In genomic region chr19:4650159-4650558, GRCh38 we compare ENCODE assay signal across 28 cellular contexts. TPM values are rescaled to one million over a fixed set of nuclear protein-coding genes. Genes with fewer than 3 reads are reported as not detected.
A peak's percentile ranks its signal among the peaks of the same experiment; 100 is the strongest.
DNase-seq lines count a peak whose midpoint lies in the region; ATAC-seq, FAIRE-seq and TF ChIP-seq lines count a peak whose summit lies in the region.
"Had no signal": no experiment of that assay in that cellular context is flagged by ENCODE, and none has a peak within 500 bp of the region (broad histone marks: within the 10 kb centered on the region; RNA-seq: fewer than 3 reads in every experiment).

No MANE protein-coding gene starts in this region.

- H3K4me3 ChIP-seq in RWPE2 (ENCODE audit: severe bottlenecking) = no peak overlapping the region
- H3K4me3 ChIP-seq in muscle layer of colon (ENCODE audit: low read depth in 1 of 2, low read length in 2 of 2) = no peak overlapping the region
- H3K4me3 ChIP-seq in HepG2 (replicated peaks in 1 of 3; ENCODE audit: insufficient read depth in 1 of 3, low read depth in 2 of 3, low read length in 3 of 3) = no peak overlapping the region
- H3K4me3 ChIP-seq: GM12878, heart left ventricle, right lobe of liver, SK-N-MC, thyroid gland had no signal

- H3K4me1 ChIP-seq in RWPE2 (ENCODE audit: insufficient read depth, poor library complexity, severe bottlenecking) = no peaks in the 10 kb centered on the region
- peaks cover 27% of the 10 kb centered on the region for H3K4me1 ChIP-seq in muscle layer of colon (ENCODE audit: insufficient read depth, low read length)
- H3K4me1 ChIP-seq in HepG2 (ENCODE audit: insufficient read depth, low read length) = peaks cover 14% of the 10 kb centered on the region
- H3K4me1 ChIP-seq: parathyroid adenoma, thyroid gland had no signal

- POLR2A ChIA-PET in HepG2 (lab: Yijun Ruan, JAX) = no interaction called here

- no peak overlapping the region for H3K4me2 ChIP-seq in HepG2 (ENCODE audit: low read depth, low read length)

- H3K27me3 Mint-ChIP-seq in activated T-cell treated with anti-CD3 and anti-CD28 coated beads, Interleukin-2, amount 50 U/mL, for 24 hours = no peaks in the 10 kb centered on the region
- no peaks in the 10 kb centered on the region for H3K27me3 Mint-ChIP-seq in stimulated activated memory B cell treated with anti-CD40 and anti-IgM and Interleukin-4, amounts not matched to agents 10 μg/mL and 1 μg/mL and 100 μg/mL, for 72 hours
- H3K27me3 Mint-ChIP-seq: CD4-positive, alpha-beta memory T cell had no signal

- WGBS in HepG2 (ENCODE audit: low lambda C conversion rate) = 96% methylated on average over 2 of the region's 2 CpGs

- peaks cover 9% of the 10 kb centered on the region for H3K79me2 ChIP-seq in HepG2 (ENCODE audit: insufficient read depth, low read length)
- H3K79me2 ChIP-seq: parathyroid adenoma had no signal

- in situ Hi-C loops in HepG2 (cut with HindIII; ENCODE audit: extremely low pct_ligation_motif_present, low pct_unique_long_range_greater_than_20kb) = no loop called here

- H3K27ac ChIP-seq in RWPE2 (ENCODE audit: poor library complexity, severe bottlenecking) (no peak overlapping the region), muscle layer of colon (ENCODE audit: low read depth, low read length) (peak overlapping the region; percentile 8), HepG2 (ENCODE audit: extremely low read length, insufficient read depth, low read length) (no peak overlapping the region)
- H3K27ac ChIP-seq: parathyroid adenoma, right lobe of liver, SK-N-MC, thyroid gland had no signal

- ATAC-seq in RWPE2 (ENCODE audit: low read depth) = 0 out of 3 replicates have a peak, but pooled peaks have one; percentile 9
- no peak for ATAC-seq in stimulated activated memory B cell treated with anti-CD40 and anti-IgM and Interleukin-4, amounts not matched to agents 10 μg/mL and 1 μg/mL and 100 μg/mL, for 72 hours
- no peak for ATAC-seq in HepG2
- ATAC-seq in GM19324 (IDR thresholded peaks at IDR 0.05; ENCODE audit: low FRiP score, unreplicated experiment) = no peak
- ATAC-seq: GM12878, heart left ventricle, left colon, natural killer cell, right lobe of liver had no signal

- H3K9me3 ChIP-seq in RWPE2 (ENCODE audit: severe bottlenecking) (no peaks in the 10 kb centered on the region), muscle layer of colon (ENCODE audit: low read length) (no peaks in the 10 kb centered on the region), HepG2 (ENCODE audit: low read length) (no peaks in the 10 kb centered on the region)
- H3K9me3 ChIP-seq: heart left ventricle, right lobe of liver, thyroid gland had no signal

- peaks cover 50% of the 10 kb centered on the region for H3K36me3 Mint-ChIP-seq in activated T-cell treated with anti-CD3 and anti-CD28 coated beads, Interleukin-2, amount 50 U/mL, for 24 hours (ENCODE audit: low read depth)
- H3K36me3 Mint-ChIP-seq in stimulated activated memory B cell treated with anti-CD40 and anti-IgM and Interleukin-4, amounts not matched to agents 10 μg/mL and 1 μg/mL and 100 μg/mL, for 72 hours = peaks cover 26% of the 10 kb centered on the region
- H3K36me3 Mint-ChIP-seq: natural killer cell had no signal

- no peak for TF ChIP-seq POLR2A in HepG2 (IDR thresholded peaks at IDR 0.05; ENCODE audit: insufficient read depth in 1 of 2, low read depth in 2 of 2, low read length in 2 of 2)

- no TSS peak for BruUV-seq in HepG2 (replicated peaks; lab: Mats Ljungman, UMichigan)

- H3K9ac ChIP-seq in muscle layer of colon (ENCODE audit: low read length) = no peak overlapping the region
- H3K9ac ChIP-seq in HepG2 (ENCODE audit: insufficient read depth, low read depth, low read length) = no peak overlapping the region
- H3K9ac ChIP-seq: parathyroid adenoma had no signal

- H3K27me3 ChIP-seq in RWPE2 (ENCODE audit: insufficient read depth, poor library complexity, severe bottlenecking) (no peaks in the 10 kb centered on the region), muscle layer of colon (ENCODE audit: control insufficient read depth in 1 of 2, insufficient read depth in 2 of 2, low read length in 2 of 2) (no peaks in the 10 kb centered on the region), HepG2 (ENCODE audit: control insufficient read depth in 1 of 2, insufficient read depth in 2 of 2, low read length in 2 of 2) (no peaks in the 10 kb centered on the region)
- H3K27me3 ChIP-seq: heart left ventricle, right lobe of liver, thyroid gland had no signal

- no peak for TF ChIP-seq CTCF in RWPE2 (IDR thresholded peaks at IDR 0.05; ENCODE audit: poor library complexity, severe bottlenecking)
- TF ChIP-seq CTCF in HepG2 (CRISPR knock-in tag; IDR thresholded peaks at IDR 0.05) = no peak

- peaks cover 9% of the 10 kb centered on the region; the same call in 1 of the 2 replicates for H4K20me1 ChIP-seq in HepG2 (ENCODE audit: insufficient read depth, low read length)

- intact Hi-C loops in HepG2 (cut with micrococcal nuclease; ENCODE audit: unreplicated experiment) = loop anchor here (5.0 kb wide), 1 partner anchor 583 kb away; the partner anchor contains the start of gene ZBTB7A

- H3K27ac Mint-ChIP-seq in activated T-cell treated with anti-CD3 and anti-CD28 coated beads, Interleukin-2, amount 50 U/mL, for 24 hours = peak overlapping the region; percentile 55
- peak overlapping the region; percentile 84 for H3K27ac Mint-ChIP-seq in stimulated activated memory B cell treated with anti-CD40 and anti-IgM and Interleukin-4, amounts not matched to agents 10 μg/mL and 1 μg/mL and 100 μg/mL, for 72 hours
- H3K27ac Mint-ChIP-seq: natural killer cell; T-helper 2 cell treated with Interferon-gamma antibody and Interleukin-4, amounts not matched to agents 5 μg/mL and 100 μg/mL, for 36 hours had no signal

- no peaks in the 10 kb centered on the region for H3K9me3 Mint-ChIP-seq in activated T-cell treated with anti-CD3 and anti-CD28 coated beads, Interleukin-2, amount 50 U/mL, for 24 hours
- no peaks in the 10 kb centered on the region for H3K9me3 Mint-ChIP-seq in stimulated activated memory B cell treated with anti-CD40 and anti-IgM and Interleukin-4, amounts not matched to agents 10 μg/mL and 1 μg/mL and 100 μg/mL, for 72 hours
- H3K9me3 Mint-ChIP-seq: CD4-positive, alpha-beta memory T cell; natural killer cell; T-helper 2 cell treated with Interferon-gamma antibody and Interleukin-4, amounts not matched to agents 5 μg/mL and 100 μg/mL, for 36 hours had no signal

- no peak for TF ChIP-seq EP300 in HepG2 (IDR thresholded peaks at IDR 0.05; ENCODE audit: low read depth in 2 of 2, low read length in 2 of 2)
- no peak for TF ChIP-seq EP300 in HepG2 (CRISPR knock-in tag; IDR thresholded peaks at IDR 0.05; ENCODE audit: borderline replicate concordance)

- FAIRE-seq in HepG2 (lab: Jason Lieb, UNC) = no peak
- FAIRE-seq: colon, GM12878 had no signal

- peaks cover 8% of the 10 kb centered on the region for H3K4me1 Mint-ChIP-seq in activated T-cell treated with anti-CD3 and anti-CD28 coated beads, Interleukin-2, amount 50 U/mL, for 24 hours (ENCODE audit: low read depth)
- peaks cover 49% of the 10 kb centered on the region for H3K4me1 Mint-ChIP-seq in stimulated activated memory B cell treated with anti-CD40 and anti-IgM and Interleukin-4, amounts not matched to agents 10 μg/mL and 1 μg/mL and 100 μg/mL, for 72 hours

- CTCF ChIA-PET in HepG2 (lab: Yijun Ruan, JAX; ENCODE audit: low intra/inter-chr PET ratio, low total read pairs) = no interaction called here

- no peak overlapping the region for H2AFZ ChIP-seq in HepG2 (ENCODE audit: low read length)
- H2AFZ ChIP-seq: parathyroid adenoma had no signal

- H3K36me3 ChIP-seq in RWPE2 (ENCODE audit: low read depth) = 0 out of 2 replicates have a peak, but pooled peaks cover 4% of the 10 kb centered on the region
- H3K36me3 ChIP-seq in muscle layer of colon (ENCODE audit: insufficient read depth, low read length) = peaks cover 24% of the 10 kb centered on the region
- peaks cover 2 to 23% of the 10 kb centered on the region in 2 experiments; a peak in 4 of 5 replicates for H3K36me3 ChIP-seq in HepG2 (replicated peaks in 1 of 2; ENCODE audit: control insufficient read depth in 1 of 2, insufficient read depth in 2 of 2, low read length in 2 of 2)
- H3K36me3 ChIP-seq: thyroid gland had no signal

- no peak for DNase-seq in activated T-cell treated with anti-CD3 and anti-CD28 coated beads, Interleukin-2, amount 50 U/mL, for 24 hours
- no peak for DNase-seq in activated T-cell treated with anti-CD3 and anti-CD28 coated beads, Interleukin-2, amount 50 U/mL, for 48 hours
- DNase-seq in RWPE2 (ENCODE audit: low spot score) (no peak), Kasumi-1 (lab: John Stamatoyannopoulos, UW) (no peak), HepG2 (ENCODE audit: low spot score) (no peak)
- DNase-seq: activated CD4-positive, alpha-beta T cell treated with anti-CD3 and anti-CD28 coated beads for 48 hours; activated CD8-positive, alpha-beta memory T cell treated with anti-CD3 and anti-CD28 coated beads for 24 hours; activated gamma-delta T cell treated with Interleukin-2 at 50 U/mL for 16 hours; activated T-cell treated with anti-CD3 and anti-CD28 coated beads, Interleukin-2, amount 50 U/mL, for 1 hour; CD4-positive, alpha-beta memory T cell; effector CD4-positive, alpha-beta T cell; heart left ventricle; left colon; natural killer cell; NCI-H1417 treated with DMSO at 0.1 percent for 48 hours; NCI-H748 treated with DMSO at 0.1 percent for 48 hours; right lobe of liver; stimulated activated CD4-positive, alpha-beta T cell treated with anti-CD3 and anti-CD28 coated beads, Interleukin-4, amount 100 ng/mL, for 4 hours; stimulated activated naive CD4-positive, alpha-beta T cell treated with Interleukin-2 at 50 U/mL for 16 hours; thyroid gland had no signal

- no peak for TF ChIP-seq RAD21 in HepG2 (CRISPR knock-in tag; IDR thresholded peaks at IDR 0.05)

- no peak overlapping the region for H3K4me3 Mint-ChIP-seq in activated T-cell treated with anti-CD3 and anti-CD28 coated beads, Interleukin-2, amount 50 U/mL, for 24 hours
- no peak overlapping the region for H3K4me3 Mint-ChIP-seq in stimulated activated memory B cell treated with anti-CD40 and anti-IgM and Interleukin-4, amounts not matched to agents 10 μg/mL and 1 μg/mL and 100 μg/mL, for 72 hours
- H3K4me3 Mint-ChIP-seq: CD4-positive, alpha-beta memory T cell; natural killer cell; T-helper 2 cell treated with Interferon-gamma antibody and Interleukin-4, amounts not matched to agents 5 μg/mL and 100 μg/mL, for 36 hours had no signal

RNA-seq across cellular contexts. Expression of gene TNFAIP8L1, which starts 10.8 kb away (rescaled TPM):
- total RNA-seq in HepG2 (2016; rRNA removed; fragmentation: Illumina TruSeq; extraction: Trizol) = 18.9 and 21.4 TPM in 2 replicates
- 5.7 and 6.2 TPM in 2 replicates for total RNA-seq in HepG2 (2016; cell fraction: cytosol; rRNA removed; fragmentation: Illumina TruSeq; extraction: Trizol; ENCODE audit: low read depth)
- total RNA-seq in HepG2 (2016; cell fraction: insoluble cytoplasmic fraction; rRNA removed; fragmentation: Illumina TruSeq; extraction: Trizol) = 15.8 and 20.8 TPM in 2 replicates
- total RNA-seq in HepG2 (2016; cell fraction: membrane; rRNA removed; fragmentation: Illumina TruSeq; extraction: Trizol) = 17.1 and 17.6 TPM in 2 replicates
- total RNA-seq in HepG2 (2016; cell fraction: nucleus; rRNA removed; fragmentation: Illumina TruSeq; extraction: Trizol) = 9.7 and 12.6 TPM in 2 replicates
- polyA plus RNA-seq in HepG2 (2011; rRNA removed) = 13.4 and 14.2 TPM in 2 replicates
- 16.1 and 16.8 TPM in 2 replicates for polyA plus RNA-seq in HepG2 (2011; cell fraction: cytosol; rRNA removed)
- 7.6 and 8.4 TPM in 2 replicates for polyA plus RNA-seq in HepG2 (2011; cell fraction: nucleus; rRNA removed)
- polyA plus RNA-seq in HepG2 (2012) = 11.6 and 15.1 TPM in 2 replicates
- 5.3 and 5.7 TPM in 2 replicates for polyA plus RNA-seq in HepG2 (2016; cell fraction: cytosol; fragmentation: Illumina TruSeq; extraction: Trizol; ENCODE audit: low read depth)
- polyA plus RNA-seq in HepG2 (2016; cell fraction: insoluble cytoplasmic fraction; fragmentation: Illumina TruSeq; extraction: Trizol; ENCODE audit: low read depth) = 20.0 and 23.7 TPM in 2 replicates
- 13.6 and 14.4 TPM in 2 replicates for polyA plus RNA-seq in HepG2 (2016; cell fraction: membrane; fragmentation: Illumina TruSeq; extraction: Trizol; ENCODE audit: low read depth)
- polyA plus RNA-seq in HepG2 (2016; cell fraction: nucleus; fragmentation: Illumina TruSeq; extraction: Trizol; ENCODE audit: insufficient read depth, low read depth) = 15.4 and 17.2 TPM in 2 replicates
- polyA minus RNA-seq in HepG2 (2011; rRNA and poly(A)+ RNA removed; ENCODE audit: low replicate concordance) = 2.7 and 20.5 TPM in 2 replicates
- 10.1 and 10.4 TPM in 2 replicates for polyA minus RNA-seq in HepG2 (2011; cell fraction: cytosol; rRNA and poly(A)+ RNA removed)
- polyA minus RNA-seq in HepG2 (2011; cell fraction: nucleus; rRNA and poly(A)+ RNA removed) = 8.8 and 9.0 TPM in 2 replicates

RNA-seq across cellular contexts. Expression of gene MYDGF, which starts 20.0 kb away (rescaled TPM):
- total RNA-seq in HepG2 (2016; rRNA removed; fragmentation: Illumina TruSeq; extraction: Trizol) = 51.2 and 116 TPM in 2 replicates
- 22.6 and 23.9 TPM in 2 replicates for total RNA-seq in HepG2 (2016; cell fraction: cytosol; rRNA removed; fragmentation: Illumina TruSeq; extraction: Trizol; ENCODE audit: low read depth)
- total RNA-seq in HepG2 (2016; cell fraction: insoluble cytoplasmic fraction; rRNA removed; fragmentation: Illumina TruSeq; extraction: Trizol) = 51.8 and 121 TPM in 2 replicates
- 39.4 and 44.5 TPM in 2 replicates for total RNA-seq in HepG2 (2016; cell fraction: membrane; rRNA removed; fragmentation: Illumina TruSeq; extraction: Trizol)
- total RNA-seq in HepG2 (2016; cell fraction: nucleus; rRNA removed; fragmentation: Illumina TruSeq; extraction: Trizol) = 80.0 and 98.1 TPM in 2 replicates
- polyA plus RNA-seq in HepG2 (2011; rRNA removed) = 195 and 198 TPM in 2 replicates
- 230 and 342 TPM in 2 replicates for polyA plus RNA-seq in HepG2 (2011; cell fraction: cytosol; rRNA removed)
- 115 and 125 TPM in 2 replicates for polyA plus RNA-seq in HepG2 (2011; cell fraction: nucleus; rRNA removed)
- 153 and 214 TPM in 2 replicates for polyA plus RNA-seq in HepG2 (2012)
- polyA plus RNA-seq in HepG2 (2016; cell fraction: cytosol; fragmentation: Illumina TruSeq; extraction: Trizol; ENCODE audit: low read depth) = 30.7 and 35.4 TPM in 2 replicates
- polyA plus RNA-seq in HepG2 (2016; cell fraction: insoluble cytoplasmic fraction; fragmentation: Illumina TruSeq; extraction: Trizol; ENCODE audit: low read depth) = 58.1 and 61.6 TPM in 2 replicates
- 39.4 and 41.3 TPM in 2 replicates for polyA plus RNA-seq in HepG2 (2016; cell fraction: membrane; fragmentation: Illumina TruSeq; extraction: Trizol; ENCODE audit: low read depth)
- polyA plus RNA-seq in HepG2 (2016; cell fraction: nucleus; fragmentation: Illumina TruSeq; extraction: Trizol; ENCODE audit: insufficient read depth, low read depth) = 174 and 190 TPM in 2 replicates
- 65.4 and 78.5 TPM in 2 replicates for polyA minus RNA-seq in HepG2 (2011; rRNA and poly(A)+ RNA removed; ENCODE audit: low replicate concordance)
- polyA minus RNA-seq in HepG2 (2011; cell fraction: cytosol; rRNA and poly(A)+ RNA removed) = 53.5 and 66.5 TPM in 2 replicates
- polyA minus RNA-seq in HepG2 (2011; cell fraction: nucleus; rRNA and poly(A)+ RNA removed) = 27.7 and 29.1 TPM in 2 replicates
